Comparison of ENCODE assay signal across 8 cellular contexts in genomic region chr7:84294391-84294790, GRCh38.
"Had no signal": no experiment of that assay in that cellular context is flagged by ENCODE, and none has a peak within 500 bp of the region (broad histone marks: within the 10 kb centered on the region; RNA-seq: fewer than 3 reads in every experiment).

No MANE protein-coding gene starts in this region.

- H3K4me1 ChIP-seq: HAP-1 had no signal

- ATAC-seq: HepG2 had no signal

- H3K27me3 Mint-ChIP-seq: IgD-negative memory B cell had no signal

- H3K36me3 ChIP-seq: HAP-1 had no signal

- H3K4me1 Mint-ChIP-seq: IgD-negative memory B cell had no signal

- H3K4me3 ChIP-seq: GM23248, HAP-1 had no signal

- H3K27ac ChIP-seq: GM23248, HL-60 had no signal

- H3K9me3 ChIP-seq: HAP-1 had no signal

- H3K27ac Mint-ChIP-seq: IgD-negative memory B cell had no signal

- H3K4me3 Mint-ChIP-seq: IgD-negative memory B cell had no signal

- H2AFZ ChIP-seq: GM23248 had no signal

- H3K9ac ChIP-seq: GM23248 had no signal

- DNase-seq: GOT3, H7, KBM-7 had no signal

- H3K9me3 Mint-ChIP-seq: IgD-negative memory B cell had no signal
